1 cellular context compared by ENCODE assay signal in the genomic region with DNA sequence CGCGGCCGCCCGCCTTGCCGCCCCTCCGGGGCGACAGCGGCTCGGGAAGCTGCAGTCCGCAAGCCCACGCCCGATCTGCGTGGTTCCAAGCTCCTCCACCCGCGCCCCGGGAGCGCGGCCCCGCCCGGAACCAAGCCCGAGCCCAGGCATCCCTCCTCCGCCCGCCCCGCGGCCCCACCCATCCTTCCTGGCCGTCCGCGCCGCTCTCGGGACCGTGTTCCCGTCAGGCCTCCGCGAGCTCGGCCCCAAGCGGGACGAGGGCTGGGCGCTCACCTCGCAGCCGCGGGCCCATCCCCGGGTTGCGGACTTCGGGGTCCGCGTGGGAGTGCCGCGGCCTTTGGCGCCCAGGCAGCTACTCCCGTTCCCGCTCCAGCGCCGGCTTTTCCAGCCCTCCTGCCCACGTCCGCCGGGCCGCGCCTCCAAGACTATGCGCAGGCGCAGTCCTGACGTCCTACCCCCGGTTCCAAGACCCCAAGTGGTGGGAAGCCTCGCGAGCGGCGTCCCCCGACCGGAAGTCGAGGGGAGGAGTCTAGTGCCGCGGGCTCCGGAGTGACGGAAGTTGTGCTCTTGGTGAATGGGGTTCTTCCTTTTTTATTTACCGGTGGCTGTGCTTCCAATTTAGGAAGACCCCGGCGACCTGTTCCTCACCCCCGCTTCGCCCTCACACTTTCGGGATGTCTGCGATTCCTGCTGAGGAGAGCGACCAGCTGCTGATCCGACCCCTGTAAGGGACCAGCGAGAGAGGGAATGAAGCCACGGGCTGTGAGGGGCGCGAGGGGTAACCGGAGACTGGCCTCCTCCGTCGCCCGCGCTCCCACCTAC.
A peak's percentile ranks its signal among the peaks of the same experiment; 100 is the strongest.
TF ChIP-seq lines count a peak whose summit lies in the region.

Gene CPSF3, plus strand, starts transcription at position 555 of the 822 bp plus-strand sequence. Its CDS starts 120 bp downstream, at position 675.
A gene with protein sequence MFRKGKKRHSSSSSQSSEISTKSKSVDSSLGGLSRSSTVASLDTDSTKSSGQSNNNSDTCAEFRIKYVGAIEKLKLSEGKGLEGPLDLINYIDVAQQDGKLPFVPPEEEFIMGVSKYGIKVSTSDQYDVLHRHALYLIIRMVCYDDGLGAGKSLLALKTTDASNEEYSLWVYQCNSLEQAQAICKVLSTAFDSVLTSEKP (minus strand): TSS at position 429 of the 822 bp plus-strand sequence. CDS start 4,831 bp downstream, outside the sequence.

TF ChIP-seq in HepG2, 621 proteins besides CTCF, POLR2A, EP300 and RAD21 (continued from another document and continues in another):
- TF ChIP-seq, protein P1, sequence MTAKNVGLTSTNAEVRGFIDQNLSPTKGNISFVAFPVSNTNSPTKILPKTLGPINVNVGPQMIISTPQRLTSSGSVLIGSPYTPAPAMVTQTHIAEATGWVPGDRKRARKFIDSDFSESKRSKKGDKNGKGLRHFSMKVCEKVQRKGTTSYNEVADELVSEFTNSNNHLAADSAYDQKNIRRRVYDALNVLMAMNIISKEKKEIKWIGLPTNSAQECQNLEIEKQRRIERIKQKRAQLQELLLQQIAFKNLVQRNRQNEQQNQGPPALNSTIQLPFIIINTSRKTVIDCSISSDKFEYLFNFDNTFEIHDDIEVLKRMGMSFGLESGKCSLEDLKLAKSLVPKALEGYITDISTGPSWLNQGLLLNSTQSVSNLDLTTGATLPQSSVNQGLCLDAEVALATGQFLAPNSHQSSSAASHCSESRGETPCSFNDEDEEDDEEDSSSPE (CRISPR knock-in tag; IDR thresholded peaks at IDR 0.05): peak; percentile 93
- TF ChIP-seq ZNF263 (CRISPR knock-in tag; IDR thresholded peaks at IDR 0.05): peak; percentile 59; the same call in 1 of the 2 replicates
- peak; percentile 87; the same call in 2 of the 3 replicates for TF ChIP-seq MXI1 (IDR thresholded peaks at IDR 0.05; ENCODE audit: borderline replicate concordance, low read depth, low read length)
- no peak for TF ChIP-seq NBN (conservative IDR thresholded peaks at IDR 0.05)
- TF ChIP-seq SMARCC2 (IDR thresholded peaks at IDR 0.05): no peak
- TF ChIP-seq FOSL1 (CRISPR knock-in tag; IDR thresholded peaks at IDR 0.05; ENCODE audit: borderline replicate concordance): no peak
- TF ChIP-seq LRRFIP1 (CRISPR knock-in tag; conservative IDR thresholded peaks at IDR 0.05): no peak
- no peak; the same call in 1 of the 2 replicates for TF ChIP-seq BRCA1 (CRISPR knock-in tag; IDR thresholded peaks at IDR 0.05)
- TF ChIP-seq ZNF564 (CRISPR knock-in tag; IDR thresholded peaks at IDR 0.05): peak; percentile 74; the same call in 1 of the 2 replicates
- peak; percentile 77 for TF ChIP-seq BORCS8-MEF2B (CRISPR knock-in tag; IDR thresholded peaks at IDR 0.05)
- peak; percentile 86 for TF ChIP-seq SALL2 (CRISPR knock-in tag; IDR thresholded peaks at IDR 0.05)
- no peak; the same call in 1 of the 2 replicates for TF ChIP-seq ZBTB44 (CRISPR knock-in tag; IDR thresholded peaks at IDR 0.05)
- no peak for TF ChIP-seq DNMT3B (CRISPR knock-in tag; conservative IDR thresholded peaks at IDR 0.05)
- peak; percentile 28; the same call in 1 of the 2 replicates for TF ChIP-seq FOSL2 (CRISPR knock-in tag; IDR thresholded peaks at IDR 0.05)
- no peak for TF ChIP-seq PCBP2 (optimal IDR thresholded peaks at IDR 0.05; ENCODE audit: low read depth, low read length, poor library complexity, severe bottlenecking)
- no peak for TF ChIP-seq PRMT3 (CRISPR knock-in tag; IDR thresholded peaks at IDR 0.05; ENCODE audit: borderline replicate concordance, low read depth)
- TF ChIP-seq ZNF44 (CRISPR knock-in tag; IDR thresholded peaks at IDR 0.05): peak; percentile 80; the same call in 1 of the 2 replicates
- TF ChIP-seq ZEB1 (IDR thresholded peaks at IDR 0.05; ENCODE audit: insufficient replicate concordance, low read depth): peak; percentile 11
- peak; percentile 91; the same call in 1 of the 2 replicates for TF ChIP-seq ZNF33B (CRISPR knock-in tag; IDR thresholded peaks at IDR 0.05)
- TF ChIP-seq, protein P2, sequence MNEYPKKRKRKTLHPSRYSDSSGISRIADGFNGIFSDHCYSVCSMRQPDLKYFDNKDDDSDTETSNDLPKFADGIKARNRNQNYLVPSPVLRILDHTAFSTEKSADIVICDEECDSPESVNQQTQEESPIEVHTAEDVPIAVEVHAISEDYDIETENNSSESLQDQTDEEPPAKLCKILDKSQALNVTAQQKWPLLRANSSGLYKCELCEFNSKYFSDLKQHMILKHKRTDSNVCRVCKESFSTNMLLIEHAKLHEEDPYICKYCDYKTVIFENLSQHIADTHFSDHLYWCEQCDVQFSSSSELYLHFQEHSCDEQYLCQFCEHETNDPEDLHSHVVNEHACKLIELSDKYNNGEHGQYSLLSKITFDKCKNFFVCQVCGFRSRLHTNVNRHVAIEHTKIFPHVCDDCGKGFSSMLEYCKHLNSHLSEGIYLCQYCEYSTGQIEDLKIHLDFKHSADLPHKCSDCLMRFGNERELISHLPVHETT (CRISPR knock-in tag; conservative IDR thresholded peaks at IDR 0.05): peak; percentile 78; the same call in 1 of the 2 replicates
- TF ChIP-seq GABPA (IDR thresholded peaks at IDR 0.05; ENCODE audit: low read depth, low read length): peak; percentile 83
- TF ChIP-seq GABPA (CRISPR knock-in tag; IDR thresholded peaks at IDR 0.05; ENCODE audit: low read depth): peak; percentile 97
- peak; percentile 78 for TF ChIP-seq SRSF4 (IDR thresholded peaks at IDR 0.05; ENCODE audit: low read depth, low read length, poor library complexity, severe bottlenecking)
- TF ChIP-seq, protein P3, sequence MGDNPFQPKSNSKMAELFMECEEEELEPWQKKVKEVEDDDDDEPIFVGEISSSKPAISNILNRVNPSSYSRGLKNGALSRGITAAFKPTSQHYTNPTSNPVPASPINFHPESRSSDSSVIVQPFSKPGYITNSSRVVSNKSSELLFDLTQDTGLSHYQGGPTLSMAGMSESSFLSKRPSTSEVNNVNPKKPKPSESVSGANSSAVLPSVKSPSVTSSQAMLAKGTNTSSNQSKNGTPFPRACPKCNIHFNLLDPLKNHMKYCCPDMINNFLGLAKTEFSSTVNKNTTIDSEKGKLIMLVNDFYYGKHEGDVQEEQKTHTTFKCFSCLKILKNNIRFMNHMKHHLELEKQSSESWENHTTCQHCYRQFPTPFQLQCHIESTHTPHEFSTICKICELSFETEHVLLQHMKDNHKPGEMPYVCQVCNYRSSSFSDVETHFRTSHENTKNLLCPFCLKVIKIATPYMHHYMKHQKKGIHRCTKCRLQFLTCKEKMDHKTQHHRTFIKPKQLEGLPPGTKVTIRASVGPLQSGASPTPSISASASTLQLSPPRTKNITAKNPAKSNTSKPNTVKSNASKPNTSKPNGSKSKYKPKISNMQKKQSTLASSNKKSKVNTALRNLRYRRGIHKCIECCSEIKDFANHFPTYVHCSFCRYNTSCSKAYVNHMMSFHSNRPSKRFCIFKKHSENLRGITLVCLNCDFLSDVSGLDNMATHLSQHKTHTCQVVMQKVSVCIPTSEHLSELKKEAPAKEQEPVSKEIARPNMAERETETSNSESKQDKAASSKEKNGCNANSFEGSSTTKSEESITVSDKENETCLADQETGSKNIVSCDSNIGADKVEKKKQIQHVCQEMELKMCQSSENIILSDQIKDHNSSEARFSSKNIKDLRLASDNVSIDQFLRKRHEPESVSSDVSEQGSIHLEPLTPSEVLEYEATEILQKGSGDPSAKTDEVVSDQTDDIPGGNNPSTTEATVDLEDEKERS (CRISPR knock-in tag; IDR thresholded peaks at IDR 0.05): peak; percentile 31; the same call in 1 of the 2 replicates
- no peak for TF ChIP-seq ZNF660 (CRISPR knock-in tag; IDR thresholded peaks at IDR 0.05; ENCODE audit: borderline replicate concordance, low read depth)
- no peak for TF ChIP-seq ONECUT2 (CRISPR knock-in tag; IDR thresholded peaks at IDR 0.05)
- TF ChIP-seq CREBL2 (CRISPR knock-in tag; IDR thresholded peaks at IDR 0.05; ENCODE audit: borderline replicate concordance): no peak
- TF ChIP-seq PRPF4 (IDR thresholded peaks at IDR 0.05; ENCODE audit: low read depth, low read length, poor library complexity, severe bottlenecking): no peak
- TF ChIP-seq ZNF510 (CRISPR knock-in tag; IDR thresholded peaks at IDR 0.05; ENCODE audit: low read depth): peak; percentile 14; the same call in 1 of the 2 replicates
- TF ChIP-seq, protein P4, sequence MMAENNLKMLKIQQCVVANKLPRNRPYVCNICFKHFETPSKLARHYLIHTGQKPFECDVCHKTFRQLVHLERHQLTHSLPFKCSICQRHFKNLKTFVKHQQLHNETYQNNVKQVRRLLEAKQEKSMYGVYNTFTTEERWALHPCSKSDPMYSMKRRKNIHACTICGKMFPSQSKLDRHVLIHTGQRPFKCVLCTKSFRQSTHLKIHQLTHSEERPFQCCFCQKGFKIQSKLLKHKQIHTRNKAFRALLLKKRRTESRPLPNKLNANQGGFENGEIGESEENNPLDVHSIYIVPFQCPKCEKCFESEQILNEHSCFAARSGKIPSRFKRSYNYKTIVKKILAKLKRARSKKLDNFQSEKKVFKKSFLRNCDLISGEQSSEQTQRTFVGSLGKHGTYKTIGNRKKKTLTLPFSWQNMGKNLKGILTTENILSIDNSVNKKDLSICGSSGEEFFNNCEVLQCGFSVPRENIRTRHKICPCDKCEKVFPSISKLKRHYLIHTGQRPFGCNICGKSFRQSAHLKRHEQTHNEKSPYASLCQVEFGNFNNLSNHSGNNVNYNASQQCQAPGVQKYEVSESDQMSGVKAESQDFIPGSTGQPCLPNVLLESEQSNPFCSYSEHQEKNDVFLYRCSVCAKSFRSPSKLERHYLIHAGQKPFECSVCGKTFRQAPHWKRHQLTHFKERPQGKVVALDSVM (CRISPR knock-in tag; IDR thresholded peaks at IDR 0.05): peak; percentile 72; the same call in 1 of the 2 replicates
- TF ChIP-seq, protein P5, sequence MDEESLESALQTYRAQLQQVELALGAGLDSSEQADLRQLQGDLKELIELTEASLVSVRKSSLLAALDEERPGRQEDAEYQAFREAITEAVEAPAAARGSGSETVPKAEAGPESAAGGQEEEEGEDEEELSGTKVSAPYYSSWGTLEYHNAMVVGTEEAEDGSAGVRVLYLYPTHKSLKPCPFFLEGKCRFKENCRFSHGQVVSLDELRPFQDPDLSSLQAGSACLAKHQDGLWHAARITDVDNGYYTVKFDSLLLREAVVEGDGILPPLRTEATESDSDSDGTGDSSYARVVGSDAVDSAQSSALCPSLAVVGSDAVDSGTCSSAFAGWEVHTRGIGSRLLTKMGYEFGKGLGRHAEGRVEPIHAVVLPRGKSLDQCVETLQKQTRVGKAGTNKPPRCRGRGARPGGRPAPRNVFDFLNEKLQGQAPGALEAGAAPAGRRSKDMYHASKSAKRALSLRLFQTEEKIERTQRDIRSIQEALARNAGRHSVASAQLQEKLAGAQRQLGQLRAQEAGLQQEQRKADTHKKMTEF (CRISPR knock-in tag; IDR thresholded peaks at IDR 0.05): peak; percentile 96
- TF ChIP-seq BCL3 (CRISPR knock-in tag; IDR thresholded peaks at IDR 0.05): peak; percentile 85
- TF ChIP-seq ARID2 (CRISPR knock-in tag; IDR thresholded peaks at IDR 0.05; ENCODE audit: borderline replicate concordance): peak; percentile 11; the same call in 1 of the 2 replicates
- peak; percentile 95 for TF ChIP-seq ZFY (CRISPR knock-in tag; IDR thresholded peaks at IDR 0.05)
- TF ChIP-seq JUNB (CRISPR knock-in tag; IDR thresholded peaks at IDR 0.05; ENCODE audit: borderline replicate concordance): no peak; the same call in 1 of the 2 replicates
- TF ChIP-seq MNT (IDR thresholded peaks at IDR 0.05): peak; percentile 50
- TF ChIP-seq ARNT2 (CRISPR knock-in tag; IDR thresholded peaks at IDR 0.05; ENCODE audit: low read depth): peak; percentile 81
